In genomic region chr6:112087136-112087908, GRCh38 we compare ENCODE assay signal across 8 cellular contexts. TPM values are rescaled to one million over a fixed set of nuclear protein-coding genes. Genes with fewer than 3 reads are reported as not detected.
DNase-seq lines count a peak whose midpoint lies in the region; ATAC-seq and TF ChIP-seq lines count a peak whose summit lies in the region.

Gene FAM229B (plus strand): TSS chr6:112087591. CDS start chr6:112099284, 11,693 bp downstream.
Gene TUBE1 (minus strand): TSS chr6:112087482. CDS start chr6:112087434, 48 bp downstream.

- TF ChIP-seq CTCF in DND-41 (IDR thresholded peaks at IDR 0.05; ENCODE audit: borderline replicate concordance, extremely low read depth, low read length, poor library complexity, severe bottlenecking) = peak; percentile 31
- TF ChIP-seq CTCF in KMS-11 (conservative IDR thresholded peaks at IDR 0.05; ENCODE audit: low read depth, low read length) = no peak
- TF ChIP-seq CTCF in Panc1 (IDR thresholded peaks at IDR 0.05) = no peak
- no peak for TF ChIP-seq CTCF in fibroblast of mammary gland (conservative IDR thresholded peaks at IDR 0.05; ENCODE audit: control insufficient read depth, insufficient read depth, low read depth, low read length)

- H3K79me2 ChIP-seq in DND-41 (ENCODE audit: insufficient read depth, low read length) = peaks cover 6% of the 10 kb centered on the region
- no peaks in the 10 kb centered on the region for H3K79me2 ChIP-seq in KMS-11 (ENCODE audit: insufficient read depth, low read depth)

- peak within 1 kb of the TSS; percentile 87 for H2AFZ ChIP-seq in DND-41 (ENCODE audit: low read depth, low read length)
- peak within 1 kb of the TSS; percentile 72 for H2AFZ ChIP-seq in KMS-11 (ENCODE audit: low read depth)

- in situ Hi-C loops in Panc1 (cut with HindIII; ENCODE audit: low pct_unique_long_range_greater_than_20kb, low sequenced_read_pairs) = no loop called here

- H3K4me1 Mint-ChIP-seq in naive thymus-derived CD4-positive, alpha-beta T cell = peaks cover 0 to 18% (median 10%) of the 10 kb centered on the region in 7 donors
- H3K4me1 Mint-ChIP-seq in stimulated activated naive B cell treated with anti-CD40 and anti-IgM and Interleukin-4, amounts not matched to agents 10 μg/mL and 1 μg/mL and 100 μg/mL, for 72 hours = peaks cover 0 to 3% of the 10 kb centered on the region in 2 donors

- peak within 1 kb of the TSS; percentile 75 to 81 for H3K4me3 ChIP-seq in DND-41 (ENCODE audit: low read depth in 1 of 2, low read length in 2 of 2)
- no peak within 1 kb of the TSS for H3K4me3 ChIP-seq in KMS-11 (IDR thresholded peaks at IDR 0.05; ENCODE audit: insufficient read depth, low read depth, low read length)
- peak within 1 kb of the TSS; percentile 92 to 94 for H3K4me3 ChIP-seq in Panc1 (ENCODE audit: low read depth in 2 of 2, low read length in 2 of 2)
- peak within 1 kb of the TSS; percentile 86 for H3K4me3 ChIP-seq in fibroblast of mammary gland (ENCODE audit: control insufficient read depth, low read depth, low read length)
- peak within 1 kb of the TSS; percentile 64 for H3K4me3 ChIP-seq in naive thymus-derived CD4-positive, alpha-beta T cell (ENCODE audit: low read length)

- peaks cover 0 to 21% (median 4%) of the 10 kb centered on the region in 5 donors for H3K36me3 Mint-ChIP-seq in naive thymus-derived CD4-positive, alpha-beta T cell
- peaks cover 6% of the 10 kb centered on the region in 2 donors for H3K36me3 Mint-ChIP-seq in stimulated activated naive B cell treated with anti-CD40 and anti-IgM and Interleukin-4, amounts not matched to agents 10 μg/mL and 1 μg/mL and 100 μg/mL, for 72 hours

- ATAC-seq in DND-41 (ENCODE audit: insufficient read depth, low read depth) = peak; percentile 92
- peak; percentile 98 for ATAC-seq in GM21737 (IDR thresholded peaks at IDR 0.05; ENCODE audit: unreplicated experiment)
- peak; percentile 97 for ATAC-seq in Panc1
- peak; percentile 98 for ATAC-seq in naive thymus-derived CD4-positive, alpha-beta T cell
- peak; percentile 96 to 98 for ATAC-seq in stimulated activated naive B cell treated with anti-CD40 and anti-IgM and Interleukin-4, amounts not matched to agents 10 μg/mL and 1 μg/mL and 100 μg/mL, for 72 hours (replicated peaks)

- H3K36me3 ChIP-seq in DND-41 (ENCODE audit: insufficient read depth, low read length) = peaks cover 21% of the 10 kb centered on the region
- H3K36me3 ChIP-seq in KMS-11 (ENCODE audit: insufficient read depth) = no peaks in the 10 kb centered on the region
- H3K36me3 ChIP-seq in Panc1 (ENCODE audit: control insufficient read depth, insufficient read depth, low read length) = peaks cover 14% of the 10 kb centered on the region
- peaks cover 0 to 9% (median 0%) of the 10 kb centered on the region in 3 experiments for H3K36me3 ChIP-seq in naive thymus-derived CD4-positive, alpha-beta T cell (ENCODE audit: control insufficient read depth in 2 of 3, insufficient read depth in 3 of 3, low read length in 3 of 3)

- H3K4me3 Mint-ChIP-seq in naive thymus-derived CD4-positive, alpha-beta T cell = no peak within 1 kb of the TSS
- H3K4me3 Mint-ChIP-seq in stimulated activated naive B cell treated with anti-CD40 and anti-IgM and Interleukin-4, amounts not matched to agents 10 μg/mL and 1 μg/mL and 100 μg/mL, for 72 hours = no peak within 1 kb of the TSS

- peak within 1 kb of the TSS; percentile 73 for H3K9ac ChIP-seq in DND-41 (ENCODE audit: low read depth, low read length)
- H3K9ac ChIP-seq in KMS-11 = peak within 1 kb of the TSS; percentile 63

- H3K27ac ChIP-seq in DND-41 (ENCODE audit: low read length) (peak within 1 kb of the TSS; percentile 72), KMS-11 (peak within 1 kb of the TSS; percentile 63), Panc1 (ENCODE audit: low read length) (peak within 1 kb of the TSS; percentile 94)
- H3K27ac ChIP-seq in naive thymus-derived CD4-positive, alpha-beta T cell (ENCODE audit: low read depth, low read length) = peak within 1 kb of the TSS; percentile 87

- H3K27ac Mint-ChIP-seq in naive thymus-derived CD4-positive, alpha-beta T cell = peak within 1 kb of the TSS in 1 of 9 donors; percentile 65
- no peak within 1 kb of the TSS for H3K27ac Mint-ChIP-seq in stimulated activated naive B cell treated with anti-CD40 and anti-IgM and Interleukin-4, amounts not matched to agents 10 μg/mL and 1 μg/mL and 100 μg/mL, for 72 hours

- H3K4me2 ChIP-seq in DND-41 (ENCODE audit: insufficient read depth, low read length) (peak within 1 kb of the TSS; percentile 74), KMS-11 (peak within 1 kb of the TSS; percentile 92)

- intact Hi-C loops in Panc1 (cut with micrococcal nuclease; ENCODE audit: unreplicated experiment) = loop anchor here (5.0 kb wide), 1 partner anchor 75 kb away; no protein-coding TSS in a partner anchor
- intact Hi-C loops in naive thymus-derived CD4-positive, alpha-beta T cell (cut with micrococcal nuclease) = loop anchor here (1.0 to 10.0 kb wide), 20 partner anchors 44 to 1913 kb away; partner anchors contain the start of genes FYN (in 2 of the 2), GTF3C6 (in 2 of the 2), REV3L (in 2 of the 2) and SLC16A10 (in 2 of the 2)

- BruUV-seq in Panc1 (replicated peaks; lab: Mats Ljungman, UMichigan) = no TSS peak

- H4K20me1 ChIP-seq in DND-41 (ENCODE audit: insufficient read depth, low read length) = no peaks in the 10 kb centered on the region
- no peaks in the 10 kb centered on the region for H4K20me1 ChIP-seq in KMS-11 (ENCODE audit: insufficient read depth)

- H3K4me1 ChIP-seq in DND-41 (ENCODE audit: insufficient read depth, low read length) = peaks cover 32% of the 10 kb centered on the region
- H3K4me1 ChIP-seq in KMS-11 (ENCODE audit: low read depth, poor library complexity, severe bottlenecking) = peaks cover 18% of the 10 kb centered on the region
- H3K4me1 ChIP-seq in Panc1 (ENCODE audit: control insufficient read depth, insufficient read depth, low read length) = peaks cover 10% of the 10 kb centered on the region; the same call in 1 of the 2 replicates
- H3K4me1 ChIP-seq in naive thymus-derived CD4-positive, alpha-beta T cell (ENCODE audit: control insufficient read depth in 2 of 2, insufficient read depth in 2 of 2, low read length in 2 of 2) = peaks cover 0 to 7% of the 10 kb centered on the region in 2 donors

- POLR2A ChIA-PET in Panc1 (lab: Charles Lee) = interaction anchor here (0.6 to 1.1 kb wide), 6 partner anchors 14 to 1615 kb away, joined by 3 to 7 read pairs (median 3); no protein-coding TSS in a partner anchor
- POLR2A ChIA-PET in naive thymus-derived CD4-positive, alpha-beta T cell (lab: Charles Lee) = interaction anchor here (1.0 to 2.0 kb wide), 7 partner anchors 8 to 828 kb away, joined by 3 to 7 read pairs (median 4); partner anchors contain the start of gene TRAF3IP2

- no peaks in the 10 kb centered on the region for H3K27me3 ChIP-seq in DND-41 (ENCODE audit: insufficient read depth, low read length, poor library complexity)
- H3K27me3 ChIP-seq in KMS-11 (ENCODE audit: insufficient read depth, low read depth) = no peaks in the 10 kb centered on the region
- H3K27me3 ChIP-seq in Panc1 (ENCODE audit: control insufficient read depth, insufficient read depth, low read length) = peaks cover 7% of the 10 kb centered on the region; the same call in 1 of the 2 replicates
- H3K27me3 ChIP-seq in naive thymus-derived CD4-positive, alpha-beta T cell (ENCODE audit: control insufficient read depth in 2 of 2, insufficient read depth in 2 of 2, low read length in 2 of 2) = peaks cover 0 to 3% of the 10 kb centered on the region in 2 donors

- H3K27me3 Mint-ChIP-seq in naive thymus-derived CD4-positive, alpha-beta T cell = peaks cover 0 to 37% (median 6%) of the 10 kb centered on the region in 5 donors
- peaks cover 0 to 8% of the 10 kb centered on the region in 2 donors for H3K27me3 Mint-ChIP-seq in stimulated activated naive B cell treated with anti-CD40 and anti-IgM and Interleukin-4, amounts not matched to agents 10 μg/mL and 1 μg/mL and 100 μg/mL, for 72 hours

- no peaks in the 10 kb centered on the region for H3K9me3 ChIP-seq in DND-41 (ENCODE audit: insufficient read depth, low read length, severe bottlenecking)
- no peaks in the 10 kb centered on the region for H3K9me3 ChIP-seq in Panc1 (ENCODE audit: control insufficient read depth, insufficient read depth, low read depth, low read length)
- H3K9me3 ChIP-seq in naive thymus-derived CD4-positive, alpha-beta T cell (ENCODE audit: control insufficient read depth in 2 of 3, low read length in 3 of 3) = no peaks in the 10 kb centered on the region

- CTCF ChIA-PET in Panc1 (lab: Charles Lee) = interaction anchor here (0.5 to 0.6 kb wide), 3 partner anchors 21 to 1560 kb away, joined by 3 to 8 read pairs (median 6); no protein-coding TSS in a partner anchor
- CTCF ChIA-PET in naive thymus-derived CD4-positive, alpha-beta T cell (lab: Charles Lee) = interaction anchor here (2.0 kb wide), 1 partner anchor 76 kb away, joined by 9 read pairs; no protein-coding TSS in a partner anchor

- DNase-seq in DND-41 (peak; percentile 93), Panc1 (ENCODE audit: low read depth, low spot score) (peak; percentile 95), activated T-helper 1 cell treated with Interleukin-2 at 50 U/mL for 16 hours (ENCODE audit: low read depth) (peak; percentile 76), fibroblast of mammary gland (ENCODE audit: low read depth) (peak; percentile 97)
- peak; percentile 70 to 96 (median 90) for DNase-seq in naive thymus-derived CD4-positive, alpha-beta T cell
- peak; percentile 89 for DNase-seq in stimulated activated naive B cell treated with anti-CD40 and anti-IgM and Interleukin-4, amounts not matched to agents 10 μg/mL and 1 μg/mL and 100 μg/mL, for 72 hours

- H3K9me3 Mint-ChIP-seq in naive thymus-derived CD4-positive, alpha-beta T cell = peaks cover 0 to 2% (median 0%) of the 10 kb centered on the region in 11 donors
- no peaks in the 10 kb centered on the region for H3K9me3 Mint-ChIP-seq in stimulated activated naive B cell treated with anti-CD40 and anti-IgM and Interleukin-4, amounts not matched to agents 10 μg/mL and 1 μg/mL and 100 μg/mL, for 72 hours

RNA-seq across cellular contexts. Expression of gene FAM229B, which starts in this region (rescaled TPM):
- 12.0 TPM for total RNA-seq in Panc1 (2021; ENCODE audit: unreplicated experiment)
- 12.1 TPM for polyA plus RNA-seq in Panc1 (2012; ENCODE audit: insufficient read length)
- 1 to 10 TPM in 4 of 5 experiments, under 1 TPM in 1; 0.70 to 5.8 (median 2.0) TPM for total RNA-seq in naive thymus-derived CD4-positive, alpha-beta T cell
- polyA plus RNA-seq in naive thymus-derived CD4-positive, alpha-beta T cell = 10 to 100 TPM; 10.8 to 14.1 TPM

RNA-seq across cellular contexts. Expression of gene TUBE1, which starts in this region (rescaled TPM):
- total RNA-seq in Panc1 (2021; ENCODE audit: unreplicated experiment) = 22.3 TPM
- polyA plus RNA-seq in Panc1 (2012; ENCODE audit: insufficient read length) = 19.6 TPM
- total RNA-seq in naive thymus-derived CD4-positive, alpha-beta T cell = 10 to 100 TPM; 19.3 to 50.0 (median 35.1) TPM
- 10 to 100 TPM; 13.4 to 16.1 TPM for polyA plus RNA-seq in naive thymus-derived CD4-positive, alpha-beta T cell
